ENCODE assay signal across 20 cellular contexts in genomic region chr2:85903849-85904248, GRCh38.
"Had no signal": no experiment of that assay in that cellular context is flagged by ENCODE, and none has a peak within 500 bp of the region (broad histone marks: within the 10 kb centered on the region; RNA-seq: fewer than 3 reads in every experiment).

No MANE protein-coding gene starts in this region.

- H3K27me3 Mint-ChIP-seq: effector memory CD8-positive, alpha-beta T cell; stimulated activated naive CD8-positive, alpha-beta T cell treated with anti-CD3 and anti-CD28 coated beads, Interleukin-15, Interleukin-2, amounts not matched to agents 100 ng/mL and 50 ng/mL, for 24 hours had no signal

- H3K4me3 Mint-ChIP-seq: effector memory CD8-positive, alpha-beta T cell; immature natural killer cell; naive thymus-derived CD4-positive, alpha-beta T cell; nephron progenitor cell; stimulated activated effector memory CD8-positive, alpha-beta T cell treated with anti-CD3 and anti-CD28 coated beads, Interleukin-12 subunit alpha, Interleukin-12 subunit beta, amount 100 ng/mL, for 72 hours; stimulated activated naive CD8-positive, alpha-beta T cell treated with anti-CD3 and anti-CD28 coated beads, Interleukin-15, Interleukin-2, amounts not matched to agents 100 ng/mL and 50 ng/mL, for 24 hours had no signal

- H3K27me3 ChIP-seq: esophagus muscularis mucosa, gastrocnemius medialis, ovary had no signal

- ATAC-seq: effector memory CD8-positive, alpha-beta T cell; gastrocnemius medialis; left colon; naive thymus-derived CD4-positive, alpha-beta T cell; right cardiac atrium; stimulated activated effector memory CD8-positive, alpha-beta T cell treated with anti-CD3 and anti-CD28 coated beads, Interleukin-12 subunit alpha, Interleukin-12 subunit beta, amount 100 ng/mL, for 72 hours had no signal

- H3K36me3 Mint-ChIP-seq: stimulated activated effector memory CD8-positive, alpha-beta T cell treated with anti-CD3 and anti-CD28 coated beads, Interleukin-12 subunit alpha, Interleukin-12 subunit beta, amount 100 ng/mL, for 72 hours had no signal

- DNase-seq: central memory CD4-positive, alpha-beta T cell; cortex of kidney; effector memory CD8-positive, alpha-beta T cell; gastrocnemius medialis; glutamatergic neuron; immature natural killer cell; kidney; left colon; naive thymus-derived CD4-positive, alpha-beta T cell; nephron progenitor cell; ovary; right cardiac atrium; stimulated activated CD4-positive, alpha-beta T cell treated with anti-CD3 and anti-CD28 coated beads, Interleukin-4, amount 100 ng/mL, for 1 hour; stimulated activated CD8-positive, alpha-beta memory T cell treated with anti-CD3 and anti-CD28 coated beads, Interleukin-4, amount 100 ng/mL, for 48 hours; trophoblast cell had no signal

- H3K4me3 ChIP-seq: esophagus muscularis mucosa, gastrocnemius medialis, ovary, thoracic aorta had no signal

- H3K9me3 Mint-ChIP-seq: effector memory CD8-positive, alpha-beta T cell; immature natural killer cell; naive thymus-derived CD4-positive, alpha-beta T cell; nephron progenitor cell; stimulated activated effector memory CD8-positive, alpha-beta T cell treated with anti-CD3 and anti-CD28 coated beads, Interleukin-12 subunit alpha, Interleukin-12 subunit beta, amount 100 ng/mL, for 72 hours; stimulated activated naive CD8-positive, alpha-beta T cell treated with anti-CD3 and anti-CD28 coated beads, Interleukin-15, Interleukin-2, amounts not matched to agents 100 ng/mL and 50 ng/mL, for 24 hours had no signal

- H3K36me3 ChIP-seq: esophagus muscularis mucosa, gastrocnemius medialis, ovary, thoracic aorta had no signal

- H3K9me3 ChIP-seq: esophagus muscularis mucosa, gastrocnemius medialis, ovary, thoracic aorta had no signal

- H3K27ac ChIP-seq: epithelial cell of prostate, ovary had no signal

- H3K27ac Mint-ChIP-seq: effector memory CD8-positive, alpha-beta T cell; immature natural killer cell; stimulated activated effector memory CD8-positive, alpha-beta T cell treated with anti-CD3 and anti-CD28 coated beads, Interleukin-12 subunit alpha, Interleukin-12 subunit beta, amount 100 ng/mL, for 72 hours; stimulated activated naive CD8-positive, alpha-beta T cell treated with anti-CD3 and anti-CD28 coated beads, Interleukin-15, Interleukin-2, amounts not matched to agents 100 ng/mL and 50 ng/mL, for 24 hours had no signal
